In genomic region chr20:48094196-48094749, GRCh38 we compare ENCODE assay signal across 1 cellular context.
TF ChIP-seq lines count a peak whose summit lies in the region.

No MANE protein-coding gene starts in this region.

TF ChIP-seq in K562, 482 proteins besides CTCF, POLR2A, EP300 and RAD21 (continued from another document and continues in another):
- no peak for TF ChIP-seq ZBTB9 (CRISPR knock-in tag; IDR thresholded peaks at IDR 0.05)
- TF ChIP-seq TFAM (CRISPR knock-in tag; conservative IDR thresholded peaks at IDR 0.05) = no peak
- TF ChIP-seq ZHX1 (conservative IDR thresholded peaks at IDR 0.05; ENCODE audit: low read length) = no peak
- no peak for TF ChIP-seq LEF1 (IDR thresholded peaks at IDR 0.05)
- no peak for TF ChIP-seq HOXB6 (CRISPR knock-in tag; IDR thresholded peaks at IDR 0.05; ENCODE audit: borderline replicate concordance)
- no peak for TF ChIP-seq RFX7 (CRISPR knock-in tag; IDR thresholded peaks at IDR 0.05)
- TF ChIP-seq ZBTB11 (CRISPR knock-in tag; IDR thresholded peaks at IDR 0.05) = peak in 2 of 3 experiments; percentile 34 to 51; a peak in 3 of 6 replicates
- TF ChIP-seq ZNF280B (CRISPR knock-in tag; IDR thresholded peaks at IDR 0.05) = no peak
- TF ChIP-seq ZBTB33 (CRISPR knock-in tag; IDR thresholded peaks at IDR 0.05) = no peak
- no peak for TF ChIP-seq ZNF324 (CRISPR knock-in tag; IDR thresholded peaks at IDR 0.05)
- no peak for TF ChIP-seq ZBED1 (IDR thresholded peaks at IDR 0.05)
- TF ChIP-seq KLF6 (CRISPR knock-in tag; IDR thresholded peaks at IDR 0.05; ENCODE audit: borderline replicate concordance) = peak; percentile 89
- TF ChIP-seq TOE1 (IDR thresholded peaks at IDR 0.05; ENCODE audit: borderline replicate concordance) = no peak
- TF ChIP-seq TOE1 (CRISPR knock-in tag; IDR thresholded peaks at IDR 0.05; ENCODE audit: borderline replicate concordance, low read depth) = no peak
- no peak for TF ChIP-seq ZBTB49 (CRISPR knock-in tag; IDR thresholded peaks at IDR 0.05; ENCODE audit: borderline replicate concordance)
- TF ChIP-seq DDX20 (tag; IDR thresholded peaks at IDR 0.05; ENCODE audit: low read depth) = 0 out of 2 replicates have a peak, but pooled peaks have one; percentile 15
- TF ChIP-seq CBX3 (IDR thresholded peaks at IDR 0.05; ENCODE audit: borderline replicate concordance in 1 of 2, low read length in 2 of 2) = no peak
- TF ChIP-seq CHCHD3 (CRISPR knock-in tag; IDR thresholded peaks at IDR 0.05) = no peak
- no peak for TF ChIP-seq PHTF2 (CRISPR knock-in tag; IDR thresholded peaks at IDR 0.05)
- no peak for TF ChIP-seq ZNF280A (IDR thresholded peaks at IDR 0.05; ENCODE audit: low read depth, partially characterized antibody)
- TF ChIP-seq MYNN (IDR thresholded peaks at IDR 0.05) = no peak
- TF ChIP-seq MYNN (CRISPR knock-in tag; IDR thresholded peaks at IDR 0.05) = no peak
- no peak for TF ChIP-seq ZMIZ1 (IDR thresholded peaks at IDR 0.05; ENCODE audit: low read depth in 2 of 2, low read length in 2 of 2)
- no peak for TF ChIP-seq FOSL1 (tag; conservative IDR thresholded peaks at IDR 0.05)
- no peak for TF ChIP-seq TGIF2 (CRISPR knock-in tag; IDR thresholded peaks at IDR 0.05)
- no peak for TF ChIP-seq ASH1L (IDR thresholded peaks at IDR 0.05; ENCODE audit: borderline replicate concordance, low read depth, partially characterized antibody)
- TF ChIP-seq ESRRB (CRISPR knock-in tag; IDR thresholded peaks at IDR 0.05; ENCODE audit: borderline replicate concordance) = no peak
- no peak for TF ChIP-seq THRA (IDR thresholded peaks at IDR 0.05)
- no peak for TF ChIP-seq FOXA3 (CRISPR knock-in tag; conservative IDR thresholded peaks at IDR 0.05 in 1 of 2, IDR thresholded peaks at IDR 0.05 in 1 of 2)
- no peak for TF ChIP-seq E2F6 (IDR thresholded peaks at IDR 0.05; ENCODE audit: borderline replicate concordance in 1 of 2, extremely low read depth in 1 of 2, insufficient read depth in 1 of 2, insufficient read length in 1 of 2, low read depth in 1 of 2, low read length in 1 of 2, poor library complexity in 1 of 2, severe bottlenecking in 1 of 2)
- no peak for TF ChIP-seq TEAD2 (tag; IDR thresholded peaks at IDR 0.05)
- TF ChIP-seq TRIM28 (IDR thresholded peaks at IDR 0.05) = no peak
- peak; percentile 92 for TF ChIP-seq SMAD3 (CRISPR knock-in tag; conservative IDR thresholded peaks at IDR 0.05)
- TF ChIP-seq ZNF239 (CRISPR knock-in tag; IDR thresholded peaks at IDR 0.05) = peak; percentile 77
